1 cellular context compared by ENCODE assay signal in genomic region chr20:51995038-51995437, GRCh38.
TF ChIP-seq lines count a peak whose summit lies in the region.

No MANE protein-coding gene starts in this region.

TF ChIP-seq in IMR-90, 13 proteins besides CTCF, POLR2A, EP300 and RAD21:
- TF ChIP-seq ELK1 (IDR thresholded peaks at IDR 0.05; ENCODE audit: borderline replicate concordance, low read depth, low read length), result no peak
- TF ChIP-seq RFX5 (IDR thresholded peaks at IDR 0.05; ENCODE audit: low read depth, low read length), result no peak
- no peak for TF ChIP-seq MXI1 (IDR thresholded peaks at IDR 0.05; ENCODE audit: borderline replicate concordance, low read depth, low read length)
- no peak for TF ChIP-seq MAFK (IDR thresholded peaks at IDR 0.05; ENCODE audit: low read depth, low read length)
- TF ChIP-seq CEBPB (IDR thresholded peaks at IDR 0.05; ENCODE audit: low read depth, low read length), result no peak
- TF ChIP-seq BHLHE40 (IDR thresholded peaks at IDR 0.05; ENCODE audit: low read depth, low read length), result no peak
- TF ChIP-seq USF2 (IDR thresholded peaks at IDR 0.05; ENCODE audit: low read depth, low read length), result no peak
- TF ChIP-seq CHD1 (IDR thresholded peaks at IDR 0.05; ENCODE audit: low read depth, low read length), result no peak
- no peak for TF ChIP-seq MAZ (IDR thresholded peaks at IDR 0.05; ENCODE audit: borderline replicate concordance, low read depth, low read length)
- no peak for TF ChIP-seq SMC3 (IDR thresholded peaks at IDR 0.05; ENCODE audit: low read depth, low read length)
- no peak for TF ChIP-seq FOS (IDR thresholded peaks at IDR 0.05; ENCODE audit: low read depth, low read length)
- TF ChIP-seq NFE2L2 (IDR thresholded peaks at IDR 0.05; ENCODE audit: low read depth, low read length), result no peak
- no peak for TF ChIP-seq RCOR1 (IDR thresholded peaks at IDR 0.05; ENCODE audit: insufficient replicate concordance, low read length)
